8 cellular contexts compared by ENCODE assay signal in the genomic region with DNA sequence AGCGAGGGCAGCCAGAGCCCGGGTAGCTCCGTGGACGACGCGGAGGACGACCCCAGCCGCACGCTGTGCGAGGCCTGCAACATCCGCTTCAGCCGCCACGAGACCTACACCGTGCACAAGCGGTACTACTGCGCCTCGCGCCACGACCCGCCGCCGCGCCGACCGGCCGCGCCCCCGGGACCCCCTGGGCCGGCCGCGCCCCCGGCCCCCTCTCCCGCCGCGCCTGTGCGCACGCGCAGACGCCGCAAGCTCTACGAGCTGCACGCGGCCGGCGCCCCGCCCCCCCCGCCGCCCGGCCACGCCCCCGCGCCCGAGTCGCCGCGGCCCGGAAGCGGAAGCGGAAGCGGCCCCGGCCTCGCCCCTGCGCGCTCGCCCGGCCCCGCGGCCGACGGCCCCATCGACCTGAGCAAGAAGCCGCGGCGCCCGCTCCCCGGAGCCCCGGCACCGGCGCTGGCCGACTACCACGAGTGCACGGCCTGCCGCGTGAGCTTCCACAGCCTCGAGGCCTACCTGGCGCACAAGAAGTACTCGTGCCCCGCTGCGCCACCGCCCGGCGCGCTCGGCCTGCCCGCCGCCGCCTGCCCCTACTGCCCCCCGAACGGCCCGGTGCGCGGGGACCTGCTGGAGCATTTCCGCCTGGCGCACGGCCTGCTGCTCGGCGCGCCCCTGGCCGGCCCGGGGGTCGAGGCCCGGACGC.
DNase-seq lines count a peak whose midpoint lies in the region; ATAC-seq and TF ChIP-seq lines count a peak whose summit lies in the region.

No MANE protein-coding gene starts in this region.

- TF ChIP-seq CTCF in epithelial cell of esophagus (IDR thresholded peaks at IDR 0.05; ENCODE audit: insufficient read depth, low read depth, low read length, missing control alignments) = no peak

- H3K4me3 ChIP-seq in epithelial cell of esophagus (ENCODE audit: low read length) (peak overlapping the region; percentile 44), muscle layer of colon (ENCODE audit: low read depth in 1 of 2, low read length in 2 of 2) (peak overlapping the region in 1 of 2 donors; percentile 54)

- H3K27me3 ChIP-seq in muscle layer of colon (ENCODE audit: control insufficient read depth in 1 of 2, insufficient read depth in 2 of 2, low read length in 2 of 2) = peaks cover 0 to 1% of the 10 kb centered on the region in 2 donors

- no peaks in the 10 kb centered on the region for H3K36me3 ChIP-seq in muscle layer of colon (ENCODE audit: insufficient read depth, low read length)

- peaks cover 17% of the 10 kb centered on the region for H3K4me1 ChIP-seq in muscle layer of colon (ENCODE audit: insufficient read depth, low read length)

- H3K9me3 ChIP-seq in muscle layer of colon (ENCODE audit: low read length) = no peaks in the 10 kb centered on the region

- H3K9ac ChIP-seq in muscle layer of colon (ENCODE audit: low read length) = no peak overlapping the region

- H3K27ac ChIP-seq in muscle layer of colon (ENCODE audit: low read depth, low read length) = peak overlapping the region; percentile 75

- ATAC-seq in GM21717 (IDR thresholded peaks at IDR 0.05; ENCODE audit: unreplicated experiment) = peak; percentile 37

- peak; percentile 82 for DNase-seq in DMS53 (lab: John Stamatoyannopoulos, UW)
- DNase-seq in NCI-H128 (lab: John Stamatoyannopoulos, UW; ENCODE audit: unreplicated experiment) = peak; percentile 34
- peak; percentile 92 for DNase-seq in activated CD8-positive, alpha-beta memory T cell treated with anti-CD3 and anti-CD28 coated beads, Interleukin-2, amount 50 U/mL, for 48 hours
- peak; percentile 73 for DNase-seq in epithelial cell of esophagus (ENCODE audit: low read depth)
- peak; percentile 20 to 51 for DNase-seq in stimulated activated CD8-positive, alpha-beta memory T cell treated with anti-CD3 and anti-CD28 coated beads, Interleukin-4, amount 100 ng/mL, for 4 hours (ENCODE audit: low read depth in 2 of 2, low spot score in 1 of 2)
- DNase-seq in NCI-H446 treated with DMSO at 0.1 percent for 48 hours (lab: John Stamatoyannopoulos, UW) = no peak
